8 cellular contexts compared by ENCODE assay signal in genomic region chr10:124791378-124792348, GRCh38. TPM values are rescaled to one million over a fixed set of nuclear protein-coding genes. Genes with fewer than 3 reads are reported as not detected.
A peak's percentile ranks its signal among the peaks of the same experiment; 100 is the strongest.
DNase-seq lines count a peak whose midpoint lies in the region; FAIRE-seq and TF ChIP-seq lines count a peak whose summit lies in the region.

EEF1AKMT2 (minus strand) TSS chr10:124791887; CDS start chr10:124791833, 54 bp downstream.

- in situ Hi-C loops in G401 (cut with HindIII; ENCODE audit: low sequenced_read_pairs) = no loop called here

- TF ChIP-seq POLR2A in H54 (IDR thresholded peaks at IDR 0.05; ENCODE audit: low read depth, low read length) = peak; percentile 82

- H3K36me3 ChIP-seq in neuron (ENCODE audit: insufficient read depth, low read length) (peaks cover 21% of the 10 kb centered on the region), subcutaneous abdominal adipose tissue (ENCODE audit: control insufficient read depth in 5 of 5, insufficient read depth in 5 of 5, low read length in 5 of 5) (peaks cover 0 to 14% (median 6%) of the 10 kb centered on the region in 5 donors)

- peak within 1 kb of the TSS; percentile 88 for H3K4me3 ChIP-seq in LNCaP clone FGC (ENCODE audit: low read depth, low read length)
- peak within 1 kb of the TSS; percentile 66 to 71 for H3K4me3 ChIP-seq in foreskin fibroblast (ENCODE audit: low read depth in 1 of 2, low read length in 2 of 2)
- H3K4me3 ChIP-seq in neuron (ENCODE audit: low read length) = peak within 1 kb of the TSS; percentile 61
- peak within 1 kb of the TSS; percentile 87 to 100 (median 98) for H3K4me3 ChIP-seq in subcutaneous abdominal adipose tissue (ENCODE audit: low read depth in 1 of 5, low read length in 5 of 5)

- H3K27me3 ChIP-seq in neuron (ENCODE audit: insufficient read depth, low read length) (no peaks in the 10 kb centered on the region), subcutaneous abdominal adipose tissue (ENCODE audit: control insufficient read depth in 5 of 5, insufficient read depth in 4 of 5, low read length in 5 of 5) (no peaks in the 10 kb centered on the region)

- H3K9me3 ChIP-seq in neuron (ENCODE audit: low read length) (no peaks in the 10 kb centered on the region), subcutaneous abdominal adipose tissue (ENCODE audit: control insufficient read depth in 5 of 5, low read length in 5 of 5) (no peaks in the 10 kb centered on the region)

- H3K27ac ChIP-seq in subcutaneous abdominal adipose tissue (ENCODE audit: low read depth, low read length) = peak within 1 kb of the TSS; percentile 85

- TF ChIP-seq CTCF in LNCaP clone FGC (IDR thresholded peaks at IDR 0.05; ENCODE audit: control insufficient read depth, extremely low read depth, insufficient read depth) = peak; percentile 44; the same call in 1 of the 2 replicates
- TF ChIP-seq CTCF in foreskin fibroblast (IDR thresholded peaks at IDR 0.05; ENCODE audit: low read depth, low read length) = peak; percentile 9

- peak within 1 kb of the TSS; percentile 82 for H2AFZ ChIP-seq in neuron (ENCODE audit: low read depth, low read length)

- FAIRE-seq in H54 (lab: Jason Lieb, UNC) = no peak

- H3K9ac ChIP-seq in subcutaneous abdominal adipose tissue (ENCODE audit: low read length in 5 of 5) = peak within 1 kb of the TSS; percentile 81 to 100 (median 99)

- DNase-seq in G401 (ENCODE audit: low spot score) = peak; percentile 85
- DNase-seq in H54 (ENCODE audit: insufficient read length, low spot score) = peak; percentile 62
- DNase-seq in LNCaP clone FGC (ENCODE audit: low read depth) = peak; percentile 60
- peak; percentile 2 for DNase-seq in SIG-M5 (lab: John Stamatoyannopoulos, UW)
- DNase-seq in activated gamma-delta T cell (lab: John Stamatoyannopoulos, UW) = peak; percentile 67
- DNase-seq in foreskin fibroblast = peak; percentile 84 to 95

- H3K4me1 ChIP-seq in neuron (ENCODE audit: insufficient read depth, low read length) = no peaks in the 10 kb centered on the region
- H3K4me1 ChIP-seq in subcutaneous abdominal adipose tissue (ENCODE audit: control insufficient read depth in 5 of 5, insufficient read depth in 5 of 5, low read length in 5 of 5) = peaks cover 3 to 21% (median 16%) of the 10 kb centered on the region in 5 donors

RNA-seq across cellular contexts. Expression of gene EEF1AKMT2, which starts in this region (rescaled TPM):
- total RNA-seq in G401 (2014; rRNA removed; shearing (Covaris generic)) = 35.6 and 35.8 TPM in 2 replicates

Comparison
In these comparisons a context has a peak if more than half of its experiments do, and no peak if none do; other contexts are left out.
1. Peak in every context shown above with its lines: DNase-seq, H3K4me3 ChIP-seq and H3K27ac ChIP-seq.
2. DNase-seq: peak in every context shown above with its lines; median percentile 90 in foreskin fibroblast; 85 in G401; 67 in activated gamma-delta T cell; 62 in H54; 60 in LNCaP clone FGC; 2 in SIG-M5.